1 cellular context compared by ENCODE assay signal in genomic region chrX:41559235-41559634, GRCh38.
TF ChIP-seq lines count a peak whose summit lies in the region.

No MANE protein-coding gene starts in this region.

TF ChIP-seq in K562, 482 proteins besides CTCF, POLR2A, EP300 and RAD21 (continued from another document):
- TF ChIP-seq FOXP1 (CRISPR knock-in tag; IDR thresholded peaks at IDR 0.05), result no peak
- TF ChIP-seq ZNF584 (CRISPR knock-in tag; IDR thresholded peaks at IDR 0.05; ENCODE audit: low read depth), result no peak
